11 cellular contexts compared by ENCODE assay signal in the genomic region with DNA sequence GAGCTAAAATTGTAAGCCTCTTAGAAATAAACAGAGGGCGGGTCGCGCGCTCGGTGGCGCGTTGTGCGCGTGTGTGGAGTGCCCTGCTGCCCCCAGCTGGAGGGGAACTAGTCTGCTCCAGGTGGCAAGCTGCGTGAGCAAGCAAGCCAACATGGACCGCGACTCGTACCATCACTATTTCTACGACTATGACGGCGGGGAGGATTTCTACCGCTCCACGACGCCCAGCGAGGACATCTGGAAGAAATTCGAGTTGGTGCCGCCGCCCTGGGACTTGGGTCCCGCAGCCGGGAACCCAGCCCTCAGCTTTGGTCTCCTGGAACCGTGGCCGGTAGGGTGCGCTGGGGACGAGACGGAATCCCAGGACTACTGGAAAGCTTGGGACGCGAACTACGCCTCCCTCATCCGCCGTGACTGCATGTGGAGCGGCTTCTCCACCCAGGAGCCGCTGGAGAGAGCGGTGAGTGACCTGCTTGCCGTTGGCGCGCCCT.
DNase-seq lines count a peak whose midpoint lies in the region; ATAC-seq and TF ChIP-seq lines count a peak whose summit lies in the region.
"Had no signal": no experiment of that assay in that cellular context is flagged by ENCODE, and none has a peak within 500 bp of the region (broad histone marks: within the 10 kb centered on the region; RNA-seq: fewer than 3 reads in every experiment).

No MANE protein-coding gene starts in this region.

- H3K23me2 ChIP-seq in H9 (ENCODE audit: insufficient read length, low read depth, low read length, poor library complexity, severe bottlenecking): peaks cover 6% of the 10 kb centered on the region

- no peak overlapping the region for H2AFZ ChIP-seq in H9 (ENCODE audit: low read length)

- peaks cover 0 to 6% (median 0%) of the 10 kb centered on the region in 3 experiments; a peak in 2 of 7 replicates for H3K36me3 Mint-ChIP-seq in H9 (ENCODE audit: insufficient read depth in 1 of 3, low read depth in 3 of 3)
- no peaks in the 10 kb centered on the region for H3K36me3 Mint-ChIP-seq in glutamatergic neuron (ENCODE audit: unreplicated experiment)
- H3K36me3 Mint-ChIP-seq in progenitor cell of endocrine pancreas (ENCODE audit: insufficient read depth): no peaks in the 10 kb centered on the region
- H3K36me3 Mint-ChIP-seq: naive B cell had no signal

- H2BK12ac ChIP-seq in H9 (ENCODE audit: insufficient read length, low read depth, low read length): no peak overlapping the region

- H3K27me3 ChIP-seq in H9 (ENCODE audit: insufficient read depth, low read length): no peaks in the 10 kb centered on the region; the same call in 1 of the 2 replicates

- no peak overlapping the region for H2BK5ac ChIP-seq in H9 (ENCODE audit: insufficient read length, low read length)

- peaks cover 5 to 46% of the 10 kb centered on the region in 2 experiments; a peak in 4 of 5 replicates for H3K9me3 Mint-ChIP-seq in H9
- peaks cover 2% of the 10 kb centered on the region for H3K9me3 Mint-ChIP-seq in glutamatergic neuron (ENCODE audit: unreplicated experiment)
- H3K9me3 Mint-ChIP-seq in progenitor cell of endocrine pancreas (ENCODE audit: low read depth): peaks cover 16% of the 10 kb centered on the region

- no peak for ATAC-seq in GM21526 (IDR thresholded peaks at IDR 0.05; ENCODE audit: low FRiP score, unreplicated experiment)

- H3K4me2 ChIP-seq in H9 (ENCODE audit: insufficient read depth, insufficient read length, low read length): peak overlapping the region; percentile 70

- no peaks in the 10 kb centered on the region for H3K79me2 ChIP-seq in H9 (ENCODE audit: insufficient read depth, low read length)

- H3K4me1 ChIP-seq in H9 (ENCODE audit: insufficient read depth, low read length): no peaks in the 10 kb centered on the region
- H3K4me1 ChIP-seq: suprapubic skin had no signal

- no peak overlapping the region for H4K5ac ChIP-seq in H9 (ENCODE audit: insufficient read length, low read depth, low read length)

- H3K27me3 Mint-ChIP-seq in H9 (ENCODE audit: low read depth) (peaks cover 22% of the 10 kb centered on the region), glutamatergic neuron (ENCODE audit: unreplicated experiment) (no peaks in the 10 kb centered on the region), progenitor cell of endocrine pancreas (peaks cover 19% of the 10 kb centered on the region)

- no peak overlapping the region for H3K4ac ChIP-seq in H9 (ENCODE audit: low read depth, low read length)

- H3K4me3 Mint-ChIP-seq in H9 (peak overlapping the region; percentile 64 to 75), glutamatergic neuron (ENCODE audit: unreplicated experiment) (peak overlapping the region; percentile 42), progenitor cell of endocrine pancreas (ENCODE audit: low read depth) (peak overlapping the region; percentile 50)

- H3K56ac ChIP-seq in H9 (ENCODE audit: insufficient read length, low read depth, low read length): no peak overlapping the region

- H2BK20ac ChIP-seq in H9 (ENCODE audit: low read depth, low read length, poor library complexity, severe bottlenecking): no peak overlapping the region

- no peak overlapping the region for H3K18ac ChIP-seq in H9 (ENCODE audit: insufficient read length, low read depth, low read length)

- H2BK15ac ChIP-seq in H9 (ENCODE audit: low read depth, low read length): no peak overlapping the region; the same call in 1 of the 2 replicates

- H4K20me1 ChIP-seq in H9 (ENCODE audit: control insufficient read depth, insufficient read depth, insufficient read length): no peaks in the 10 kb centered on the region

- H3K79me1 ChIP-seq in H9 (ENCODE audit: insufficient read depth, low read depth, low read length, poor library complexity, severe bottlenecking): no peaks in the 10 kb centered on the region

- no peak overlapping the region for H4K91ac ChIP-seq in H9 (ENCODE audit: insufficient read length, low read depth, low read length)

- H3K14ac ChIP-seq in H9 (ENCODE audit: insufficient read depth, low read length): no peak overlapping the region

- H3K27ac Mint-ChIP-seq in H9: peak overlapping the region in 1 of 3 experiments; percentile 65; a peak in 1 of 7 replicates
- no peak overlapping the region for H3K27ac Mint-ChIP-seq in glutamatergic neuron (ENCODE audit: unreplicated experiment)
- H3K27ac Mint-ChIP-seq in progenitor cell of endocrine pancreas: no peak overlapping the region
- H3K27ac Mint-ChIP-seq: naive B cell had no signal

- peak; percentile 51; the same call in 2 of the 3 replicates for TF ChIP-seq CTCF in H9 (conservative IDR thresholded peaks at IDR 0.05)
- TF ChIP-seq CTCF in glutamatergic neuron (IDR thresholded peaks at IDR 0.05; ENCODE audit: partially characterized antibody, unreplicated experiment): no peak
- no peak for TF ChIP-seq CTCF in progenitor cell of endocrine pancreas (IDR thresholded peaks at IDR 0.05; ENCODE audit: unreplicated experiment)

- H3K4me1 Mint-ChIP-seq in H9 (no peaks in the 10 kb centered on the region; a peak in 1 of 4 replicates), glutamatergic neuron (ENCODE audit: low read depth, unreplicated experiment) (peaks cover 3% of the 10 kb centered on the region), progenitor cell of endocrine pancreas (ENCODE audit: low read depth) (no peaks in the 10 kb centered on the region)

- no peaks in the 10 kb centered on the region for H3K9me3 ChIP-seq in H9 (ENCODE audit: control insufficient read depth, low read depth, low read length)
- H3K9me3 ChIP-seq: suprapubic skin had no signal

- H3T11ph ChIP-seq in H9 (ENCODE audit: low read length): no peak overlapping the region

- no peak overlapping the region for H2AK5ac ChIP-seq in H9 (ENCODE audit: insufficient read length, low read length)

- DNase-seq in H9 (peak; percentile 69), glutamatergic neuron (peak; percentile 26), progenitor cell of endocrine pancreas (ENCODE audit: low spot score, unreplicated experiment) (no peak), caudate nucleus (lab: John Stamatoyannopoulos, UW) (no peak), NCI-H128 (lab: John Stamatoyannopoulos, UW; ENCODE audit: unreplicated experiment) (no peak)
- DNase-seq in activated CD4-positive, alpha-beta T cell treated with anti-CD3 and anti-CD28 coated beads, Interleukin-2, amount 50 U/mL, for 48 hours: peak; percentile 2 to 11
- DNase-seq: DMS53, naive B cell, NCI-H1436 treated with DMSO at 0.1 percent for 48 hours had no signal

- H3K27ac ChIP-seq in H9 (ENCODE audit: insufficient read length, low read depth, low read length) (no peak overlapping the region), caudate nucleus (ENCODE audit: low read depth, low read length) (no peak overlapping the region)
- H3K27ac ChIP-seq: suprapubic skin had no signal

- H3K23ac ChIP-seq in H9 (ENCODE audit: insufficient read length, low read depth, low read length): no peak overlapping the region

- H2BK120ac ChIP-seq in H9 (ENCODE audit: low read depth, low read length, poor library complexity, severe bottlenecking): no peak overlapping the region

- no peak overlapping the region for H4K8ac ChIP-seq in H9 (replicated peaks; ENCODE audit: insufficient read length, low read depth, low read length)

- peak overlapping the region; percentile 9 for H3K9ac ChIP-seq in H9 (ENCODE audit: extremely low read depth, insufficient read length, low read length)

- no CpG with 5 or more reads among the region's 41 CpGs for WGBS in H9 (ENCODE audit: extremely low coverage, insufficient read length, low lambda C conversion rate)

Comparison
In these comparisons a context has a peak if more than half of its experiments do, and no peak if none do; other contexts are left out.
1. DNase-seq: peak in H9 (single experiment), activated CD4-positive, alpha-beta T cell treated with anti-CD3 and anti-CD28 coated beads, Interleukin-2, amount 50 U/mL, for 48 hours (2 of 2) and glutamatergic neuron (single experiment); none in progenitor cell of endocrine pancreas (single experiment), caudate nucleus (0 of 61) and NCI-H128 (single experiment).
2. Peak in every context shown above with its lines, with median percentiles within 50 percentile points of each other: H3K4me3 Mint-ChIP-seq.